17 cellular contexts compared by ENCODE assay signal in genomic region chr12:84408936-84409335, GRCh38.
"Had no signal": no experiment of that assay in that cellular context is flagged by ENCODE, and none has a peak within 500 bp of the region (broad histone marks: within the 10 kb centered on the region; RNA-seq: fewer than 3 reads in every experiment).

No MANE protein-coding gene starts in this region.

- DNase-seq: activated CD4-positive, alpha-beta memory T cell treated with anti-CD3 and anti-CD28 coated beads for 36 hours; activated CD8-positive, alpha-beta memory T cell treated with anti-CD3 and anti-CD28 coated beads, Interleukin-2, amount 10 ng/mL, durations not matched to agents 7 days and 5 days; activated naive CD4-positive, alpha-beta T cell treated with anti-CD3 and anti-CD28 coated beads for 36 hours; activated naive CD8-positive, alpha-beta T cell treated with anti-CD3 and anti-CD28 coated beads, Interleukin-2, amount 50 U/mL, for 24 hours; activated T-cell treated with anti-CD3 and anti-CD28 coated beads, Interleukin-2, amount 50 U/mL, for 1 hour; central memory CD4-positive, alpha-beta T cell; cortex of kidney; effector CD4-positive, alpha-beta T cell; hippocampal formation; naive B cell; pancreas; sigmoid colon; stimulated activated CD4-positive, alpha-beta T cell treated with anti-CD3 and anti-CD28 coated beads, Interleukin-12 subunit alpha, Interleukin-12 subunit beta, amount 100 ng/mL, for 4 hours; stimulated activated CD4-positive, alpha-beta T cell treated with anti-CD3 and anti-CD28 coated beads, Interleukin-2, amount 100 ng/mL, for 24 hours; T1000; upper lobe of right lung had no signal

- ATAC-seq: activated CD8-positive, alpha-beta memory T cell treated with anti-CD3 and anti-CD28 coated beads, Interleukin-2, amount 10 ng/mL, durations not matched to agents 7 days and 5 days; activated naive CD8-positive, alpha-beta T cell treated with anti-CD3 and anti-CD28 coated beads, Interleukin-2, amount 50 U/mL, for 24 hours; left lobe of liver; pancreas; upper lobe of right lung had no signal
